Comparison of ENCODE assay signal across 8 cellular contexts in the genomic region with DNA sequence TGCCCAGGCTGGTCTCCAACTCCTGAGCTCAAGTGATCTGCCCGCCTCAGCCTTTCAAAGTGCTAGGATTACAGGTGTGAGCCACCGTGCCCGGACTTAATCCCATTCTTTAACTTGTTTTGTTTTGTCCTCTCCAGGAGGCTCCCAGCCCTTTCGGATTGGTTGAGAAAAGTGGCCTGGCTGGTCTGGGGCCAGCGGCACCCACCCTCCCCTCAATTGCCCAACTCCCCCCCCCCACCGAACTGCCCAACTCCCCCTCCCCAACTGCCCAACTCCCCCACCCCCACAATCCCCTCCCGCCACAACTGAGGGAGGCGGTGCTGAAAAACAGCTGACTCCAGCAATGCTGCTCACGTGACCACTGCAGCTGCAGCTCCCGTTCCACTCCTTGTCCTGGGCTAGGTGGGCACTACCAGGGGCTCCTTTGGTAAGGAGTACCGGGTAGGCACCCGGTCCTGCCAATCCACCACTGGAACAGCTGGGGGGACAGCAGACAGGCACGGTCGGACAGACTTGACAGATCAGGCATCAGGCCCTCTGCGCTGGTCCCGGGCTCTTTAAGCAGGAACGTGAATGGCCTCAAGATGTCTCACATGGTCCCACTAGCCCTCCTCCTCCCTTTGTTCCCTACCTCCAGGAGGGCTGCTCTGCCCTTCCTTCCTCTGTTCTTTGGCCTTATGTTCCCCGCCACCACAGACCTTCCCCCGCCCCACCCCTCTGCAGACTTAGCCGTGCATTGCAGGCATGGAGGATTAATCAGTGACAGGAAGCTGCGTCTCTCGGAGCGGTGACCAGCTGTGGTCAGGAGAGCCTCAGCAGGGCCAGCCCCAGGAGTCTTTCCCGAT. TPM values are rescaled to one million over a fixed set of nuclear protein-coding genes. Genes with fewer than 3 reads are reported as not detected.
DNase-seq lines count a peak whose midpoint lies in the region; ATAC-seq and TF ChIP-seq lines count a peak whose summit lies in the region.

A gene (plus strand): TSS at position 720 of the 845 bp plus-strand sequence. CDS start 158 bp downstream, outside the sequence.

- H3K36me3 Mint-ChIP-seq in endothelial cell (ENCODE audit: low read depth, unreplicated experiment), result peaks cover 7% of the 10 kb centered on the region

- H3K4me1 Mint-ChIP-seq in endothelial cell (ENCODE audit: unreplicated experiment), result peaks cover 47% of the 10 kb centered on the region

- peak; percentile 88 for DNase-seq in Ammon's horn (ENCODE audit: low spot score)
- peak; percentile 58 for DNase-seq in NCI-H2029 (lab: John Stamatoyannopoulos, UW)
- peak; percentile 14 to 17 for DNase-seq in activated CD4-positive, alpha-beta T cell treated with anti-CD3 and anti-CD28 coated beads for 4 hours
- peak; percentile 58 for DNase-seq in endothelial cell (ENCODE audit: low spot score)
- peak; percentile 70 to 89 for DNase-seq in lung microvascular endothelial cell (ENCODE audit: low read depth in 2 of 2)
- DNase-seq in stimulated activated CD4-positive, alpha-beta T cell treated with anti-CD3 and anti-CD28 coated beads, TNF-alpha, amount 100 ng/mL, for 48 hours (ENCODE audit: low read depth in 3 of 3), result peak in 2 of 3 donors; percentile 9 to 37
- DNase-seq in SIG-M5 treated with dmso at 0.1 percent for 504 hours (lab: John Stamatoyannopoulos, UW; ENCODE audit: unreplicated experiment), result no peak

- H3K9me3 Mint-ChIP-seq in endothelial cell (ENCODE audit: unreplicated experiment), result no peaks in the 10 kb centered on the region

- TF ChIP-seq CTCF in endothelial cell (IDR thresholded peaks at IDR 0.05; ENCODE audit: unreplicated experiment), result no peak

- H3K27ac Mint-ChIP-seq in endothelial cell (ENCODE audit: unreplicated experiment), result peak within 1 kb of the TSS; percentile 91

- peak; percentile 48 for ATAC-seq in GM19467 (IDR thresholded peaks at IDR 0.05; ENCODE audit: unreplicated experiment)

- peaks cover 6% of the 10 kb centered on the region for H3K27me3 Mint-ChIP-seq in endothelial cell (ENCODE audit: unreplicated experiment)

- H3K4me3 Mint-ChIP-seq in endothelial cell (ENCODE audit: unreplicated experiment), result peak within 1 kb of the TSS; percentile 79

RNA-seq across cellular contexts. Expression of the gene that starts here (rescaled TPM):
- 59.5 TPM for total RNA-seq in endothelial cell (ENCODE audit: unreplicated experiment)
- 9.5 and 29.9 TPM in 2 replicates for total RNA-seq in lung microvascular endothelial cell
